ENCODE assay signal across 21 cellular contexts in genomic region chr2:86275962-86276361, GRCh38.
"Had no signal": no experiment of that assay in that cellular context is flagged by ENCODE, and none has a peak within 500 bp of the region (broad histone marks: within the 10 kb centered on the region; RNA-seq: fewer than 3 reads in every experiment).

No MANE protein-coding gene starts in this region.

- H3K4me1 ChIP-seq: right lobe of liver, suprapubic skin, vagina had no signal

- FAIRE-seq: endometrium, kidney, pancreas, small intestine had no signal

- ATAC-seq: effector memory CD8-positive, alpha-beta T cell; gastrocnemius medialis; left lobe of liver had no signal

- H3K27ac Mint-ChIP-seq: effector memory CD8-positive, alpha-beta T cell; memory B cell; natural killer cell; stimulated activated naive CD8-positive, alpha-beta T cell treated with anti-CD3 and anti-CD28 coated beads, Interleukin-15, amount 100 ng/mL, for 72 hours had no signal

- DNase-seq: effector memory CD8-positive, alpha-beta T cell; gastrocnemius medialis; head of caudate nucleus; kidney; midbrain; natural killer cell; occipital lobe; pancreas; right lobe of liver; stimulated activated CD4-positive, alpha-beta T cell treated with anti-CD3 and anti-CD28 coated beads, Interleukin-2, amount 100 ng/mL, for 48 hours; stimulated activated naive CD4-positive, alpha-beta T cell; stimulated activated naive CD8-positive, alpha-beta T cell treated with anti-CD3 and anti-CD28 coated beads, Interleukin-15, amount 100 ng/mL, for 72 hours; trophoblast cell had no signal

- H3K36me3 ChIP-seq: gastrocnemius medialis, pancreas, right lobe of liver, suprapubic skin, vagina had no signal

- H3K9me3 ChIP-seq: pancreas, suprapubic skin had no signal

- H3K4me3 ChIP-seq: coronary artery, gastrocnemius medialis, lung, pancreas, right lobe of liver, suprapubic skin, vagina had no signal

- H3K27ac ChIP-seq: coronary artery, pancreas, right lobe of liver, suprapubic skin, vagina had no signal

- H3K4me3 Mint-ChIP-seq: effector memory CD8-positive, alpha-beta T cell; memory B cell; natural killer cell; stimulated activated naive CD8-positive, alpha-beta T cell treated with anti-CD3 and anti-CD28 coated beads, Interleukin-15, amount 100 ng/mL, for 72 hours had no signal

- H3K27me3 ChIP-seq: gastrocnemius medialis, pancreas, right lobe of liver, suprapubic skin, vagina had no signal

- H3K4me1 Mint-ChIP-seq: memory B cell, natural killer cell had no signal
